9 cellular contexts compared by ENCODE assay signal in the genomic region with DNA sequence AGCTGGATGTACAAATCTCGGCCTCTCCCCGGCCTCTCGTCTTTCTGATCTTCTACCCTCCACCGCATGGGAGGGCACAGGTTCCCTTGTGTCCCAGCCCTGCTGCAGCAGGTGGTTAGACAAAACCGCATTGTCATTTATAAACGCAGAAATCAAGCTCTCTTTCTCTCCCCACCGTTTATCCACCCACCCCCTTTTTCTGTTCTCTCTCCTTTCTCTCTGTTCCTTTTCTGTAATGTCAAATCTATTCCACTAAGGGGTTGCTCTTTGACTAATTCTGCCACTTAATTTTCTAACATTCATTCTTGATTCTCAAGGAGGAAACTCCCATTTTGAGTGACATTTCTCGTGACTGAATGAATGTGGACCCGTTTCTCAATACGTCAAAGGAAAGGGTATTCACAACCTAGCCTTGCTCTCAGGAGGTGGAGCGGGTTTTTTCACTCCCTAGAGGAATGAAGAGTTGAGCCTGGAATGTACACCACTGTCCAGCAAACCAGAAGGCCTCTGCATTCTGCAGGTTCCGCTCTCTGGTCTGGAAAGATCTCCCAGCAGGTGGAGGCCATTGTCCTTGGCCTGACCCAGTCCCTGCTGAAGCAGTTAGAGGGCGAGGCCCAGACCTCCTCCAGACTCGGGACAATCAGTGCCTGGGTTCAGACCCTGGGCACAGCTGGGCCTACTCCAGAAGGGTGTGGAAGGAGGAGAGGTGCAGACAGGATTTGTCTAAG.
DNase-seq lines count a peak whose midpoint lies in the region; ATAC-seq and TF ChIP-seq lines count a peak whose summit lies in the region.
"Had no signal": no experiment of that assay in that cellular context is flagged by ENCODE, and none has a peak within 500 bp of the region (broad histone marks: within the 10 kb centered on the region; RNA-seq: fewer than 3 reads in every experiment).

No MANE protein-coding gene starts in this region.

- H3K79me1 ChIP-seq in trophoblast cell (ENCODE audit: low read length) = no peaks in the 10 kb centered on the region

- no peak overlapping the region for H2AK5ac ChIP-seq in trophoblast cell (ENCODE audit: low read length)

- no CpG with 5 or more reads among the region's 14 CpGs for WGBS in trophoblast cell (ENCODE audit: extremely low coverage, insufficient coverage, insufficient read length)

- no peaks in the 10 kb centered on the region for H3K27me3 Mint-ChIP-seq in activated CD8-positive, alpha-beta T cell treated with anti-CD3 and anti-CD28 coated beads, Interleukin-2, amount 10 ng/mL, durations not matched to agents 7 days and 5 days (ENCODE audit: low read depth)

- H3K4me3 ChIP-seq in trophoblast cell (ENCODE audit: low read depth, low read length) = no peak overlapping the region
- H3K4me3 ChIP-seq in tibial artery = no peak overlapping the region

- H2BK120ac ChIP-seq in trophoblast cell (ENCODE audit: insufficient read depth, low read length, poor library complexity) = no peak overlapping the region

- ATAC-seq in HG02981 (IDR thresholded peaks at IDR 0.05; ENCODE audit: unreplicated experiment) = peak; percentile 65
- peak; percentile 79 for ATAC-seq in activated CD8-positive, alpha-beta T cell treated with anti-CD3 and anti-CD28 coated beads, Interleukin-2, amount 10 ng/mL, durations not matched to agents 7 days and 5 days

- H3K36me3 Mint-ChIP-seq in activated CD8-positive, alpha-beta T cell treated with anti-CD3 and anti-CD28 coated beads, Interleukin-2, amount 10 ng/mL, durations not matched to agents 7 days and 5 days (ENCODE audit: low read depth) = no peaks in the 10 kb centered on the region

- H3K18ac ChIP-seq in trophoblast cell (ENCODE audit: low read length) = no peak overlapping the region

- intact Hi-C loops in tibial artery (cut with DNase I; ENCODE audit: low total_unique reads) = loop anchor here (5.0 kb wide), 2 partner anchors 184 to 249 kb away; a partner anchor contains a TSS

- no peaks in the 10 kb centered on the region for H3K9me3 ChIP-seq in trophoblast cell (ENCODE audit: insufficient read depth, low read depth, low read length)
- no peaks in the 10 kb centered on the region for H3K9me3 ChIP-seq in tibial artery

- no peak overlapping the region for H2BK5ac ChIP-seq in trophoblast cell (ENCODE audit: low read depth, low read length, poor library complexity)

- no peak overlapping the region for H3K23ac ChIP-seq in trophoblast cell (ENCODE audit: low read length)

- no peak overlapping the region for H3K4ac ChIP-seq in trophoblast cell (ENCODE audit: low read depth, low read length)

- no peaks in the 10 kb centered on the region for H3K79me2 ChIP-seq in trophoblast cell (ENCODE audit: control insufficient read depth, insufficient read depth, low read length, poor library complexity)

- no peak overlapping the region for H4K91ac ChIP-seq in trophoblast cell (ENCODE audit: low read depth, low read length)

- peak overlapping the region; percentile 16 for H3K4me3 Mint-ChIP-seq in activated CD8-positive, alpha-beta T cell treated with anti-CD3 and anti-CD28 coated beads, Interleukin-2, amount 10 ng/mL, durations not matched to agents 7 days and 5 days

- H3K9ac ChIP-seq in trophoblast cell (ENCODE audit: low read length) = no peak overlapping the region

- peak overlapping the region; percentile 71 for H3K27ac Mint-ChIP-seq in activated CD8-positive, alpha-beta T cell treated with anti-CD3 and anti-CD28 coated beads, Interleukin-2, amount 10 ng/mL, durations not matched to agents 7 days and 5 days

- no peak overlapping the region for H4K12ac ChIP-seq in trophoblast cell (ENCODE audit: low read depth, low read length)

- H3K4me1 Mint-ChIP-seq in activated CD8-positive, alpha-beta T cell treated with anti-CD3 and anti-CD28 coated beads, Interleukin-2, amount 10 ng/mL, durations not matched to agents 7 days and 5 days (ENCODE audit: low read depth) = peaks cover 28% of the 10 kb centered on the region

- no peak overlapping the region for H3K4me2 ChIP-seq in trophoblast cell (ENCODE audit: low read length)

- H3K14ac ChIP-seq in trophoblast cell (ENCODE audit: low read length) = no peak overlapping the region

- no peak for TF ChIP-seq CTCF in tibial artery (IDR thresholded peaks at IDR 0.05)

- peak; percentile 55 for DNase-seq in activated naive CD4-positive, alpha-beta T cell treated with Interleukin-2 at 50 U/mL for 16 hours
- DNase-seq in activated naive CD4-positive, alpha-beta T cell (lab: John Stamatoyannopoulos, UW) = no peak
- peak; percentile 48 for DNase-seq in activated CD8-positive, alpha-beta T cell treated with anti-CD3 and anti-CD28 coated beads, Interleukin-2, amount 10 ng/mL, durations not matched to agents 7 days and 5 days
- DNase-seq in trophoblast cell (peak; percentile 14 to 31), T-helper 9 cell (no peak), tibial artery (no peak), NCI-H446 treated with DMSO at 0.1 percent for 48 hours (lab: John Stamatoyannopoulos, UW) (no peak)
- DNase-seq: DND-41 had no signal

- CTCF ChIA-PET in activated CD8-positive, alpha-beta T cell treated with anti-CD3 and anti-CD28 coated beads, Interleukin-2, amount 10 ng/mL, durations not matched to agents 7 days and 5 days (lab: Charles Lee) = interaction anchor here (0.8 to 2.3 kb wide), 6 partner anchors 13 to 172 kb away, joined by 3 to 9 read pairs (median 4); no protein-coding TSS in a partner anchor

- H4K8ac ChIP-seq in trophoblast cell (ENCODE audit: low read depth, low read length) = no peak overlapping the region

- no peak overlapping the region for H3K27ac ChIP-seq in trophoblast cell (ENCODE audit: low read depth, low read length)
- no peak overlapping the region for H3K27ac ChIP-seq in tibial artery

- POLR2A ChIA-PET in activated CD8-positive, alpha-beta T cell treated with anti-CD3 and anti-CD28 coated beads, Interleukin-2, amount 10 ng/mL, durations not matched to agents 7 days and 5 days (lab: Charles Lee) = interaction anchor here (0.6 to 2.2 kb wide), 5 partner anchors 19 to 285 kb away, joined by 3 to 10 read pairs (median 3); a partner anchor contains a TSS

- H3K9me3 Mint-ChIP-seq in activated CD8-positive, alpha-beta T cell treated with anti-CD3 and anti-CD28 coated beads, Interleukin-2, amount 10 ng/mL, durations not matched to agents 7 days and 5 days (ENCODE audit: insufficient read depth) = no peaks in the 10 kb centered on the region

- no peak overlapping the region for H2BK12ac ChIP-seq in trophoblast cell (ENCODE audit: low read length)

- H2AFZ ChIP-seq in trophoblast cell (ENCODE audit: insufficient read depth, low read length, poor library complexity) = no peak overlapping the region

- H3K36me3 ChIP-seq in trophoblast cell (ENCODE audit: control insufficient read depth in 1 of 2, insufficient read depth in 2 of 2, low read length in 2 of 2) (no peaks in the 10 kb centered on the region), tibial artery (no peaks in the 10 kb centered on the region)

- H3K27me3 ChIP-seq in trophoblast cell (ENCODE audit: insufficient read depth, low read length) (no peaks in the 10 kb centered on the region), tibial artery (no peaks in the 10 kb centered on the region)

- H3K4me1 ChIP-seq in trophoblast cell (ENCODE audit: control insufficient read depth in 1 of 2, insufficient read depth in 2 of 2, low read length in 2 of 2) = peaks cover 2 to 3% of the 10 kb centered on the region in 2 experiments
- H3K4me1 ChIP-seq in tibial artery = peaks cover 0 to 8% (median 4%) of the 10 kb centered on the region in 4 donors

Comparison
In these comparisons a context has a peak if more than half of its experiments do, and no peak if none do; other contexts are left out.
1. DNase-seq: peak in activated naive CD4-positive, alpha-beta T cell treated with Interleukin-2 at 50 U/mL for 16 hours (single experiment), activated CD8-positive, alpha-beta T cell treated with anti-CD3 and anti-CD28 coated beads, Interleukin-2, amount 10 ng/mL, durations not matched to agents 7 days and 5 days (single experiment) and trophoblast cell (2 of 2); none in activated naive CD4-positive, alpha-beta T cell (0 of 4), T-helper 9 cell (single experiment), tibial artery (0 of 2) and NCI-H446 treated with DMSO at 0.1 percent for 48 hours (single experiment).